ENCODE assay signal across 8 cellular contexts in genomic region chrX:30570505-30570904, GRCh38. TPM values are rescaled to one million over a fixed set of nuclear protein-coding genes. Genes with fewer than 3 reads are reported as not detected.
A peak's percentile ranks its signal among the peaks of the same experiment; 100 is the strongest.
DNase-seq lines count a peak whose midpoint lies in the region; ATAC-seq and TF ChIP-seq lines count a peak whose summit lies in the region.

No MANE protein-coding gene starts in this region.

- ATAC-seq in lower lobe of right lung: peak in 1 of 2 donors; percentile 45
- no peak for ATAC-seq in HG03432 (IDR thresholded peaks at IDR 0.05; ENCODE audit: unreplicated experiment)

- H3K4me2 ChIP-seq in BLaER1: peak overlapping the region; percentile 97

- in situ Hi-C loops in astrocyte of the spinal cord (cut with HindIII; ENCODE audit: low sequenced_read_pairs): no loop called here

- POLR2A ChIA-PET in HEK293 (lab: Yijun Ruan, JAX): no interaction called here

- CTCF ChIA-PET in HEK293 (lab: Yijun Ruan, JAX): interaction anchor here (0.6 to 2.4 kb wide), 22 partner anchors 10 to 1840 kb away, joined by 3 to 13 read pairs (median 3); no protein-coding TSS in a partner anchor

- H3K27me3 ChIP-seq in BLaER1: no peaks in the 10 kb centered on the region
- H3K27me3 ChIP-seq in lower lobe of right lung (ENCODE audit: low read depth): no peaks in the 10 kb centered on the region
- no peaks in the 10 kb centered on the region for H3K27me3 ChIP-seq in MG63

- TF ChIP-seq CTCF in HEK293 (tag by site-specific recombination; IDR thresholded peaks at IDR 0.05) (no peak), astrocyte of the spinal cord (IDR thresholded peaks at IDR 0.05; ENCODE audit: low read depth, low read length) (peak; percentile 37), lower lobe of right lung (IDR thresholded peaks at IDR 0.05) (peak; percentile 44)

- peak overlapping the region; percentile 75 for H3K4me3 ChIP-seq in BLaER1
- no peak overlapping the region for H3K4me3 ChIP-seq in HEK293 (ENCODE audit: low read depth, low read length)
- H3K4me3 ChIP-seq in astrocyte of the spinal cord (ENCODE audit: low read depth, low read length): no peak overlapping the region
- no peak overlapping the region for H3K4me3 ChIP-seq in lower lobe of right lung
- no peak overlapping the region for H3K4me3 ChIP-seq in MG63

- intact Hi-C loops in lower lobe of right lung (cut with DNase I): no loop called here

- H3K27ac ChIP-seq in BLaER1: peak overlapping the region; percentile 98
- no peak overlapping the region for H3K27ac ChIP-seq in HEK293 (ENCODE audit: extremely low read depth, low read depth, low read length)
- H3K27ac ChIP-seq in lower lobe of right lung: no peak overlapping the region

- H3K36me3 ChIP-seq in BLaER1 (peaks cover 96% of the 10 kb centered on the region), HEK293 (ENCODE audit: control insufficient read depth in 2 of 2, insufficient read depth in 1 of 2, low read length in 2 of 2) (no peaks in the 10 kb centered on the region), lower lobe of right lung (no peaks in the 10 kb centered on the region), MG63 (no peaks in the 10 kb centered on the region)

- H3K9me3 ChIP-seq in BLaER1 (no peaks in the 10 kb centered on the region; the same call in 1 of the 2 replicates), HEK293 (ENCODE audit: control insufficient read depth, insufficient read depth, low read depth, low read length) (no peaks in the 10 kb centered on the region), lower lobe of right lung (no peaks in the 10 kb centered on the region), MG63 (no peaks in the 10 kb centered on the region)

- H3K4me1 ChIP-seq in BLaER1 (peaks cover 36% of the 10 kb centered on the region), HEK293 (ENCODE audit: control insufficient read depth, insufficient read depth, low read length) (no peaks in the 10 kb centered on the region), lower lobe of right lung (no peaks in the 10 kb centered on the region)

- H4K20me1 ChIP-seq in BLaER1: peaks cover 55% of the 10 kb centered on the region

- H3K9ac ChIP-seq in BLaER1: peak overlapping the region; percentile 98

- peak; percentile 7 for DNase-seq in astrocyte of the spinal cord (ENCODE audit: low read depth, low spot score)
- DNase-seq in lower lobe of right lung: no peak
- no peak for DNase-seq in MG63
- no peak for DNase-seq in germinal center (ENCODE audit: low spot score)
- no peak for DNase-seq in stimulated activated CD4-positive, alpha-beta T cell treated with anti-CD3 and anti-CD28 coated beads, Interleukin-1b, Interleukin-23, amount 100 ng/mL, for 48 hours

TF ChIP-seq in HEK293, 187 proteins besides CTCF, POLR2A, EP300 and RAD21:
- no peak for TF ChIP-seq ZFP37 (tag by site-specific recombination; IDR thresholded peaks at IDR 0.05)
- peak; percentile 26 for TF ChIP-seq ZNF654 (tag by site-specific recombination; IDR thresholded peaks at IDR 0.05; ENCODE audit: low read depth)

RNA-seq across cellular contexts. Expression of gene TASL, which starts 7.1 kb away (rescaled TPM):
- total RNA-seq in lower lobe of right lung: 8.0 TPM
- not detected in 2 replicates for total RNA-seq in MG63 (2014; rRNA removed; shearing (Covaris generic); ENCODE audit: low replicate concordance)
